ENCODE assay signal across 13 cellular contexts in the genomic region with DNA sequence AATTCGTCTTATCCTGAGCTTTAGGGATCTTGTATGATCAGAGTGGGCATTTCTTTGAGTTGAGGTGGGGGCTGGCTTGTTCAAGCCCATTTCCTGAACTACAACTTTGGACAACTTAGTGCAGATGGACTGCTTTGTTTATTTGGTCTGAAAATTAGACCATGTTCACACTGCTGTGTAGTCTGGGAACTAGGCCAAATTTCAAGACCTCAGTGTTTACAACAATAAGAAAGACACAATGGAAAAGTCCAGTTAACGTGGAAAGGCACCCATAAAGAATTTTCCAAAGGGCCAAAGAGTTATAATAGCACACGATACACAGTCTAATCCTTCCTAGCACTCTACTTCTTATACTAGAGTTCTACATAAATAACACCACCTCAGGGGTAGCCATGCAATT.
DNase-seq lines count a peak whose midpoint lies in the region; ATAC-seq and TF ChIP-seq lines count a peak whose summit lies in the region.
"Had no signal": no experiment of that assay in that cellular context is flagged by ENCODE, and none has a peak within 500 bp of the region (broad histone marks: within the 10 kb centered on the region; RNA-seq: fewer than 3 reads in every experiment).

No MANE protein-coding gene starts in this region.

- 46% methylated on average over 3 of the region's 3 CpGs for WGBS in mammary epithelial cell (ENCODE audit: low coverage, missing lambda C conversion rate)

- no peak overlapping the region for H2AFZ ChIP-seq in mammary epithelial cell (ENCODE audit: low read depth, low read length)

- dilution Hi-C loops in mammary epithelial cell (cut with HindIII; ENCODE audit: low sequenced_read_pairs) = no loop called here

- in situ Hi-C loops in mammary epithelial cell (cut with MboI; ENCODE audit: low sequenced_read_pairs in 2 of 2) = no loop called here

- H3K4me1 ChIP-seq in mammary epithelial cell (ENCODE audit: insufficient read depth, low read length) = no peaks in the 10 kb centered on the region
- no peaks in the 10 kb centered on the region for H3K4me1 ChIP-seq in CD8-positive, alpha-beta memory T cell (ENCODE audit: insufficient read depth, low read length)

- no peak for ATAC-seq in stimulated activated naive CD8-positive, alpha-beta T cell treated with anti-CD3 and anti-CD28 coated beads, Interleukin-15, amount 100 ng/mL, for 72 hours
- no peak for ATAC-seq in GM18511 (IDR thresholded peaks at IDR 0.05; ENCODE audit: unreplicated experiment)
- ATAC-seq: activated T-cell treated with anti-CD3 and anti-CD28 coated beads, Interleukin-2, amount 50 U/mL, for 72 hours; K562 had no signal

- no peak overlapping the region for H3K4me3 ChIP-seq in mammary epithelial cell (replicated peaks in 1 of 3; ENCODE audit: insufficient read depth in 1 of 3, low read depth in 2 of 3, low read length in 3 of 3)
- no peak overlapping the region for H3K4me3 ChIP-seq in CD8-positive, alpha-beta memory T cell (ENCODE audit: low read length)
- H3K4me3 ChIP-seq: K562 had no signal

- CTCF ChIA-PET in MCF 10A (lab: Yijun Ruan, JAX) = no interaction called here
- CTCF ChIA-PET in mammary epithelial cell (lab: Charles Lee; ENCODE audit: low non-redundant PET) = no interaction called here
- CTCF ChIA-PET in CD8-positive, alpha-beta memory T cell (lab: Charles Lee) = no interaction called here

- H3K9me3 ChIP-seq in mammary epithelial cell (replicated peaks; ENCODE audit: insufficient read depth, low read length) = no peaks in the 10 kb centered on the region
- H3K9me3 ChIP-seq in CD8-positive, alpha-beta memory T cell (ENCODE audit: low read length) = no peaks in the 10 kb centered on the region

- H3K36me3 Mint-ChIP-seq in MCF 10A (ENCODE audit: insufficient read depth, unreplicated experiment) (no peaks in the 10 kb centered on the region), immature natural killer cell (no peaks in the 10 kb centered on the region)
- H3K36me3 Mint-ChIP-seq in activated T-helper 2 cell treated with anti-CD3 and anti-CD28 coated beads, Interferon-gamma antibody, Interleukin-2, Interleukin-4, amounts not matched to agents 10 μg/mL and 5 μg/mL and 100 μg/mL, durations not matched to agents 14 hours and 24 hours and 36 hours (ENCODE audit: low read depth) = peaks cover 52% of the 10 kb centered on the region
- H3K36me3 Mint-ChIP-seq in CD8-positive, alpha-beta memory T cell = no peaks in the 10 kb centered on the region

- H3K27ac ChIP-seq in mammary epithelial cell (ENCODE audit: insufficient read depth, low read depth, low read length) = no peak overlapping the region
- no peak overlapping the region for H3K27ac ChIP-seq in CD8-positive, alpha-beta memory T cell (ENCODE audit: low read depth, low read length)

- DNase-seq in MCF 10A (ENCODE audit: unreplicated experiment) = peak; percentile 16
- no peak for DNase-seq in mammary epithelial cell
- no peak for DNase-seq in activated T-helper 2 cell treated with anti-CD3 and anti-CD28 coated beads, Interferon-gamma antibody, Interleukin-2, Interleukin-4, amounts not matched to agents 10 μg/mL and 5 μg/mL and 100 μg/mL, durations not matched to agents 14 hours and 24 hours and 36 hours (ENCODE audit: low spot score)
- DNase-seq in immature natural killer cell = no peak
- DNase-seq in stimulated activated naive CD8-positive, alpha-beta T cell treated with anti-CD3 and anti-CD28 coated beads, Interleukin-15, amount 100 ng/mL, for 72 hours = no peak
- DNase-seq in CD8-positive, alpha-beta memory T cell = no peak
- DNase-seq in glomerular visceral epithelial cell (ENCODE audit: extremely low spot score) = no peak
- DNase-seq: activated T-cell treated with anti-CD3 and anti-CD28 coated beads, Interleukin-2, amount 50 U/mL, for 72 hours; cortex of kidney had no signal

- no peak for TF ChIP-seq CTCF in MCF 10A (IDR thresholded peaks at IDR 0.05; ENCODE audit: unreplicated experiment)
- TF ChIP-seq CTCF in mammary epithelial cell (conservative IDR thresholded peaks at IDR 0.05 in 1 of 2, IDR thresholded peaks at IDR 0.05 in 1 of 2; ENCODE audit: extremely low read depth in 1 of 2, insufficient read depth in 1 of 2, low read depth in 1 of 2, low read length in 2 of 2) = no peak

- H3K27me3 Mint-ChIP-seq in MCF 10A (ENCODE audit: insufficient read depth, unreplicated experiment) = no peaks in the 10 kb centered on the region
- no peaks in the 10 kb centered on the region for H3K27me3 Mint-ChIP-seq in activated T-helper 2 cell treated with anti-CD3 and anti-CD28 coated beads, Interferon-gamma antibody, Interleukin-2, Interleukin-4, amounts not matched to agents 10 μg/mL and 5 μg/mL and 100 μg/mL, durations not matched to agents 14 hours and 24 hours and 36 hours (ENCODE audit: low read depth)
- peaks cover 0 to 3% (median 0%) of the 10 kb centered on the region in 3 donors for H3K27me3 Mint-ChIP-seq in immature natural killer cell (ENCODE audit: low read depth in 3 of 3)
- H3K27me3 Mint-ChIP-seq in stimulated activated naive CD8-positive, alpha-beta T cell treated with anti-CD3 and anti-CD28 coated beads, Interleukin-15, amount 100 ng/mL, for 72 hours = peaks cover 12% of the 10 kb centered on the region
- H3K27me3 Mint-ChIP-seq in CD8-positive, alpha-beta memory T cell = no peaks in the 10 kb centered on the region
- H3K27me3 Mint-ChIP-seq: progenitor cell of endocrine pancreas had no signal

- no peaks in the 10 kb centered on the region for H3K27me3 ChIP-seq in mammary epithelial cell (ENCODE audit: insufficient read depth, low read length)
- H3K27me3 ChIP-seq in CD8-positive, alpha-beta memory T cell (ENCODE audit: insufficient read depth, low read length, poor library complexity, severe bottlenecking) = no peaks in the 10 kb centered on the region

- H3K4me2 ChIP-seq in mammary epithelial cell (ENCODE audit: insufficient read depth, low read depth, low read length) = no peak overlapping the region

- H3K9ac ChIP-seq in mammary epithelial cell (ENCODE audit: insufficient read depth, low read length) = no peak overlapping the region

- H3K4me1 Mint-ChIP-seq in MCF 10A (ENCODE audit: insufficient read depth, unreplicated experiment) (peaks cover 8% of the 10 kb centered on the region), immature natural killer cell (peaks cover 61 to 87% of the 10 kb centered on the region in 2 donors)
- peaks cover 72% of the 10 kb centered on the region for H3K4me1 Mint-ChIP-seq in activated T-helper 2 cell treated with anti-CD3 and anti-CD28 coated beads, Interferon-gamma antibody, Interleukin-2, Interleukin-4, amounts not matched to agents 10 μg/mL and 5 μg/mL and 100 μg/mL, durations not matched to agents 14 hours and 24 hours and 36 hours (ENCODE audit: low read depth)
- no peaks in the 10 kb centered on the region for H3K4me1 Mint-ChIP-seq in stimulated activated naive CD8-positive, alpha-beta T cell treated with anti-CD3 and anti-CD28 coated beads, Interleukin-15, amount 100 ng/mL, for 72 hours
- H3K4me1 Mint-ChIP-seq in CD8-positive, alpha-beta memory T cell = no peaks in the 10 kb centered on the region
- H3K4me1 Mint-ChIP-seq: B cell had no signal

- intact Hi-C loops in MCF 10A (cut with micrococcal nuclease) (no loop called here), mammary epithelial cell (cut with micrococcal nuclease) (no loop called here)
- intact Hi-C loops in activated T-helper 2 cell treated with anti-CD3 and anti-CD28 coated beads, Interferon-gamma antibody, Interleukin-2, Interleukin-4, amounts not matched to agents 10 μg/mL and 5 μg/mL and 100 μg/mL, durations not matched to agents 14 hours and 24 hours and 36 hours (cut with micrococcal nuclease) = loop anchor here (10.0 kb wide), 1 partner anchor 823 kb away; no protein-coding TSS in a partner anchor

- H3K36me3 ChIP-seq in mammary epithelial cell (ENCODE audit: insufficient read depth, low read length) = no peaks in the 10 kb centered on the region
- H3K36me3 ChIP-seq in CD8-positive, alpha-beta memory T cell (ENCODE audit: insufficient read depth, low read length) = no peaks in the 10 kb centered on the region

- H3K9me3 Mint-ChIP-seq in MCF 10A (ENCODE audit: unreplicated experiment) (no peaks in the 10 kb centered on the region), immature natural killer cell (no peaks in the 10 kb centered on the region)
- H3K9me3 Mint-ChIP-seq in activated T-helper 2 cell treated with anti-CD3 and anti-CD28 coated beads, Interferon-gamma antibody, Interleukin-2, Interleukin-4, amounts not matched to agents 10 μg/mL and 5 μg/mL and 100 μg/mL, durations not matched to agents 14 hours and 24 hours and 36 hours = peaks cover 3% of the 10 kb centered on the region
- H3K9me3 Mint-ChIP-seq in stimulated activated naive CD8-positive, alpha-beta T cell treated with anti-CD3 and anti-CD28 coated beads, Interleukin-15, amount 100 ng/mL, for 72 hours = no peaks in the 10 kb centered on the region
- H3K9me3 Mint-ChIP-seq in CD8-positive, alpha-beta memory T cell = no peaks in the 10 kb centered on the region
- H3K9me3 Mint-ChIP-seq: activated T-cell treated with anti-CD3 and anti-CD28 coated beads, Interleukin-2, amount 50 U/mL, for 72 hours had no signal

- no peaks in the 10 kb centered on the region for H4K20me1 ChIP-seq in mammary epithelial cell (ENCODE audit: insufficient read depth, low read length)

- no TSS peak for BruUV-seq in MCF 10A (replicated peaks; lab: Mats Ljungman, UMichigan)
- BruUV-seq in mammary epithelial cell (replicated peaks; lab: Mats Ljungman, UMichigan) = no TSS peak

- H3K4me3 Mint-ChIP-seq in MCF 10A (ENCODE audit: unreplicated experiment) = no peak overlapping the region
- no peak overlapping the region for H3K4me3 Mint-ChIP-seq in activated T-helper 2 cell treated with anti-CD3 and anti-CD28 coated beads, Interferon-gamma antibody, Interleukin-2, Interleukin-4, amounts not matched to agents 10 μg/mL and 5 μg/mL and 100 μg/mL, durations not matched to agents 14 hours and 24 hours and 36 hours (ENCODE audit: low read depth)
- no peak overlapping the region for H3K4me3 Mint-ChIP-seq in immature natural killer cell
- no peak overlapping the region for H3K4me3 Mint-ChIP-seq in stimulated activated naive CD8-positive, alpha-beta T cell treated with anti-CD3 and anti-CD28 coated beads, Interleukin-15, amount 100 ng/mL, for 72 hours
- no peak overlapping the region for H3K4me3 Mint-ChIP-seq in CD8-positive, alpha-beta memory T cell
- H3K4me3 Mint-ChIP-seq: activated T-cell treated with anti-CD3 and anti-CD28 coated beads, Interleukin-2, amount 50 U/mL, for 72 hours; B cell had no signal

- POLR2A ChIA-PET in MCF 10A (lab: Yijun Ruan, JAX) = no interaction called here
- POLR2A ChIA-PET in CD8-positive, alpha-beta memory T cell (lab: Charles Lee) = no interaction called here

- H3K27ac Mint-ChIP-seq in MCF 10A (ENCODE audit: low read depth, unreplicated experiment) (no peak overlapping the region), immature natural killer cell (peak overlapping the region in 5 of 6 donors; percentile 4 to 75 (median 61))
- peak overlapping the region; percentile 56 for H3K27ac Mint-ChIP-seq in activated T-helper 2 cell treated with anti-CD3 and anti-CD28 coated beads, Interferon-gamma antibody, Interleukin-2, Interleukin-4, amounts not matched to agents 10 μg/mL and 5 μg/mL and 100 μg/mL, durations not matched to agents 14 hours and 24 hours and 36 hours
- no peak overlapping the region for H3K27ac Mint-ChIP-seq in stimulated activated naive CD8-positive, alpha-beta T cell treated with anti-CD3 and anti-CD28 coated beads, Interleukin-15, amount 100 ng/mL, for 72 hours
- H3K27ac Mint-ChIP-seq in CD8-positive, alpha-beta memory T cell = no peak overlapping the region
- H3K27ac Mint-ChIP-seq: activated T-cell treated with anti-CD3 and anti-CD28 coated beads, Interleukin-2, amount 50 U/mL, for 72 hours; B cell; progenitor cell of endocrine pancreas had no signal

- no peaks in the 10 kb centered on the region for H3K79me2 ChIP-seq in mammary epithelial cell (ENCODE audit: insufficient read depth, low read length)

Comparison
In these comparisons a context has a peak if more than half of its experiments do, and no peak if none do; other contexts are left out.
1. H3K27ac Mint-ChIP-seq: peak in activated T-helper 2 cell treated with anti-CD3 and anti-CD28 coated beads, Interferon-gamma antibody, Interleukin-2, Interleukin-4, amounts not matched to agents 10 μg/mL and 5 μg/mL and 100 μg/mL, durations not matched to agents 14 hours and 24 hours and 36 hours (single experiment) and immature natural killer cell (5 of 6); none in MCF 10A (single experiment), stimulated activated naive CD8-positive, alpha-beta T cell treated with anti-CD3 and anti-CD28 coated beads, Interleukin-15, amount 100 ng/mL, for 72 hours (0 of 2) and CD8-positive, alpha-beta memory T cell (0 of 8).